ENCODE assay signal across 1 cellular context in genomic region chr14:68466491-68466977, GRCh38.
TF ChIP-seq lines count a peak whose summit lies in the region.

No MANE protein-coding gene starts in this region.

TF ChIP-seq in SK-N-SH, 30 proteins besides CTCF, POLR2A, EP300 and RAD21 (continued from another document):
- peak; percentile 75; the same call in 1 of the 2 replicates for TF ChIP-seq FOSL2 (IDR thresholded peaks at IDR 0.05; ENCODE audit: borderline replicate concordance, low read depth)
- TF ChIP-seq MXI1 (IDR thresholded peaks at IDR 0.05; ENCODE audit: low read depth, low read length), result no peak
- peak; percentile 79 for TF ChIP-seq NFIC (IDR thresholded peaks at IDR 0.05; ENCODE audit: borderline replicate concordance)
- TF ChIP-seq YY1 (IDR thresholded peaks at IDR 0.05; ENCODE audit: low read depth), result peak; percentile 57; the same call in 1 of the 2 replicates
- TF ChIP-seq ZBTB33 (IDR thresholded peaks at IDR 0.05; ENCODE audit: borderline replicate concordance, low read depth), result no peak
- peak; percentile 77 for TF ChIP-seq JUND (IDR thresholded peaks at IDR 0.05)
- no peak for TF ChIP-seq SMC3 (IDR thresholded peaks at IDR 0.05; ENCODE audit: low read depth, low read length)
- TF ChIP-seq TEAD4 (IDR thresholded peaks at IDR 0.05; ENCODE audit: borderline replicate concordance, insufficient read depth), result peak; percentile 80; the same call in 1 of the 2 replicates
- no peak for TF ChIP-seq TAF1 (IDR thresholded peaks at IDR 0.05; ENCODE audit: borderline replicate concordance, low read depth, low read length)
- TF ChIP-seq ELF1 (IDR thresholded peaks at IDR 0.05), result no peak
- TF ChIP-seq RCOR1 (IDR thresholded peaks at IDR 0.05; ENCODE audit: low read length), result no peak
- no peak for TF ChIP-seq GABPA (IDR thresholded peaks at IDR 0.05; ENCODE audit: low read depth)
- peak; percentile 78 for TF ChIP-seq TCF12 (IDR thresholded peaks at IDR 0.05)
TF ChIP-seq in SK-N-SH: peak in this region for 10.
